ENCODE assay signal across 2 cellular contexts in the genomic region with DNA sequence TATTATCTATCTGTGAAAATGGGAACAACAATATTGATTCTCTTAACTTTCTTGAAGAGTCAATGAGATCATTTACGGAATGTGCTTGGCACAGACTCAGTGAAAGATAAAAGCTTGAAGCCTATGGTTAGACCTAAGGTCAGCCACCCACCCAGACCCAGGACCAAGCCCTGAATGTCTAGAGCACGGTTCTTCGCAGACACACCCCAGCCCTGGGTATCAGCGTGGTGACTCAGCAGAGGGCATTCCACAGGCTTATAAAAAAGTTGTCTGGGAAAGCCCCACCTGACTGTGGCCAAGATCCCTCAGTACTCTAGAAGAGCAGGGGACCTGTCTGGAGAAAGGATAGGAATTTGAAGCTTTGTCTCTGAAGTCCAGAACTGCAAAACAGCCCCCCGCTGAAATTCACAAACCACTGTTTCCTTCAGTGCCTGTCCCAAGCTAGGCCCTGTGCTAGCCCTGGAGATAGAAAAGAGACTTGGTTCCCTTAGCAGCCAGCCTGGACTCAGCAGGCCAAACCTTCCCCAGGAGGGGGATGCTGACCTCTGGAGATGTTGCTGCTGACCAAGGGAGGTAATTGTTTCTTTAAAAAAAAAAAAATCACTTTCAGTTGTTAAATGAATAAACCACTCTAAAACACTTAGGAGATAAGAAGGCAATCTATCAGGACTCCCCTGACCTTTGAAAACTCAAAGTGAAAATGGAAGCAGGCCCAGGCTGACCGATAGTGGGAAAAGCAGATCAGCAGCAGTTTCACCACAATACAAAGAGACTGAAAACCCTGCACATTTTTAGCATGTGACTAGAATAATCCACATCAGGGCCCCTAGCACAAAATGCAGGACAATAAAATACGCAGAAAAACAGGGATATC.
TF ChIP-seq lines count a peak whose summit lies in the region.

No MANE protein-coding gene starts in this region.

TF ChIP-seq in HEK293, 187 proteins besides CTCF, POLR2A, EP300 and RAD21 (continued from another document):
- 0 out of 2 replicates have a peak, but pooled peaks have one; percentile 16 for TF ChIP-seq SP7 (tag by site-specific recombination; IDR thresholded peaks at IDR 0.05)
- TF ChIP-seq, protein P1, sequence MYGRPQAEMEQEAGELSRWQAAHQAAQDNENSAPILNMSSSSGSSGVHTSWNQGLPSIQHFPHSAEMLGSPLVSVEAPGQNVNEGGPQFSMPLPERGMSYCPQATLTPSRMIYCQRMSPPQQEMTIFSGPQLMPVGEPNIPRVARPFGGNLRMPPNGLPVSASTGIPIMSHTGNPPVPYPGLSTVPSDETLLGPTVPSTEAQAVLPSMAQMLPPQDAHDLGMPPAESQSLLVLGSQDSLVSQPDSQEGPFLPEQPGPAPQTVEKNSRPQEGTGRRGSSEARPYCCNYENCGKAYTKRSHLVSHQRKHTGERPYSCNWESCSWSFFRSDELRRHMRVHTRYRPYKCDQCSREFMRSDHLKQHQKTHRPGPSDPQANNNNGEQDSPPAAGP (tag by site-specific recombination; IDR thresholded peaks at IDR 0.05) = 0 out of 2 replicates have a peak, but pooled peaks have one; percentile 22
TF ChIP-seq in HEK293: peak in this region for 4.

TF ChIP-seq in GM12878, 131 proteins besides CTCF, POLR2A, EP300 and RAD21 (continued from another document and continues in another):
- TF ChIP-seq FOS (IDR thresholded peaks at IDR 0.05; ENCODE audit: borderline replicate concordance, extremely low read depth, insufficient read length) = no peak
- TF ChIP-seq SMC3 (IDR thresholded peaks at IDR 0.05; ENCODE audit: borderline replicate concordance, low read length) = no peak
- TF ChIP-seq MXI1 (IDR thresholded peaks at IDR 0.05; ENCODE audit: low read depth, low read length) = peak; percentile 47
- TF ChIP-seq, protein P2, sequence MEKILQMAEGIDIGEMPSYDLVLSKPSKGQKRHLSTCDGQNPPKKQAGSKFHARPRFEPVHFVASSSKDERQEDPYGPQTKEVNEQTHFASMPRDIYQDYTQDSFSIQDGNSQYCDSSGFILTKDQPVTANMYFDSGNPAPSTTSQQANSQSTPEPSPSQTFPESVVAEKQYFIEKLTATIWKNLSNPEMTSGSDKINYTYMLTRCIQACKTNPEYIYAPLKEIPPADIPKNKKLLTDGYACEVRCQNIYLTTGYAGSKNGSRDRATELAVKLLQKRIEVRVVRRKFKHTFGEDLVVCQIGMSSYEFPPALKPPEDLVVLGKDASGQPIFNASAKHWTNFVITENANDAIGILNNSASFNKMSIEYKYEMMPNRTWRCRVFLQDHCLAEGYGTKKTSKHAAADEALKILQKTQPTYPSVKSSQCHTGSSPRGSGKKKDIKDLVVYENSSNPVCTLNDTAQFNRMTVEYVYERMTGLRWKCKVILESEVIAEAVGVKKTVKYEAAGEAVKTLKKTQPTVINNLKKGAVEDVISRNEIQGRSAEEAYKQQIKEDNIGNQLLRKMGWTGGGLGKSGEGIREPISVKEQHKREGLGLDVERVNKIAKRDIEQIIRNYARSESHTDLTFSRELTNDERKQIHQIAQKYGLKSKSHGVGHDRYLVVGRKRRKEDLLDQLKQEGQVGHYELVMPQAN (conservative IDR thresholded peaks at IDR 0.05) = peak; percentile 42; the same call in 1 of the 2 replicates
- TF ChIP-seq HDAC6 (IDR thresholded peaks at IDR 0.05; ENCODE audit: unreplicated experiment) = no peak
- TF ChIP-seq, protein P3, sequence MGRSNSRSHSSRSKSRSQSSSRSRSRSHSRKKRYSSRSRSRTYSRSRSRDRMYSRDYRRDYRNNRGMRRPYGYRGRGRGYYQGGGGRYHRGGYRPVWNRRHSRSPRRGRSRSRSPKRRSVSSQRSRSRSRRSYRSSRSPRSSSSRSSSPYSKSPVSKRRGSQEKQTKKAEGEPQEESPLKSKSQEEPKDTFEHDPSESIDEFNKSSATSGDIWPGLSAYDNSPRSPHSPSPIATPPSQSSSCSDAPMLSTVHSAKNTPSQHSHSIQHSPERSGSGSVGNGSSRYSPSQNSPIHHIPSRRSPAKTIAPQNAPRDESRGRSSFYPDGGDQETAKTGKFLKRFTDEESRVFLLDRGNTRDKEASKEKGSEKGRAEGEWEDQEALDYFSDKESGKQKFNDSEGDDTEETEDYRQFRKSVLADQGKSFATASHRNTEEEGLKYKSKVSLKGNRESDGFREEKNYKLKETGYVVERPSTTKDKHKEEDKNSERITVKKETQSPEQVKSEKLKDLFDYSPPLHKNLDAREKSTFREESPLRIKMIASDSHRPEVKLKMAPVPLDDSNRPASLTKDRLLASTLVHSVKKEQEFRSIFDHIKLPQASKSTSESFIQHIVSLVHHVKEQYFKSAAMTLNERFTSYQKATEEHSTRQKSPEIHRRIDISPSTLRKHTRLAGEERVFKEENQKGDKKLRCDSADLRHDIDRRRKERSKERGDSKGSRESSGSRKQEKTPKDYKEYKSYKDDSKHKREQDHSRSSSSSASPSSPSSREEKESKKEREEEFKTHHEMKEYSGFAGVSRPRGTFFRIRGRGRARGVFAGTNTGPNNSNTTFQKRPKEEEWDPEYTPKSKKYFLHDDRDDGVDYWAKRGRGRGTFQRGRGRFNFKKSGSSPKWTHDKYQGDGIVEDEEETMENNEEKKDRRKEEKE (IDR thresholded peaks at IDR 0.05) = no peak
- peak in 1 of 2 experiments; percentile 92; a peak in 2 of 4 replicates for TF ChIP-seq ETV6 (conservative IDR thresholded peaks at IDR 0.05 in 1 of 2, IDR thresholded peaks at IDR 0.05 in 1 of 2; ENCODE audit: borderline replicate concordance in 1 of 2, low read depth in 1 of 2)
- no peak for TF ChIP-seq ZNF274 (IDR thresholded peaks at IDR 0.05; ENCODE audit: insufficient read depth, insufficient read length)
- TF ChIP-seq DPF2 (IDR thresholded peaks at IDR 0.05) = peak; percentile 83
- no peak for TF ChIP-seq TARDBP (IDR thresholded peaks at IDR 0.05; ENCODE audit: borderline replicate concordance)
- TF ChIP-seq, protein P4, sequence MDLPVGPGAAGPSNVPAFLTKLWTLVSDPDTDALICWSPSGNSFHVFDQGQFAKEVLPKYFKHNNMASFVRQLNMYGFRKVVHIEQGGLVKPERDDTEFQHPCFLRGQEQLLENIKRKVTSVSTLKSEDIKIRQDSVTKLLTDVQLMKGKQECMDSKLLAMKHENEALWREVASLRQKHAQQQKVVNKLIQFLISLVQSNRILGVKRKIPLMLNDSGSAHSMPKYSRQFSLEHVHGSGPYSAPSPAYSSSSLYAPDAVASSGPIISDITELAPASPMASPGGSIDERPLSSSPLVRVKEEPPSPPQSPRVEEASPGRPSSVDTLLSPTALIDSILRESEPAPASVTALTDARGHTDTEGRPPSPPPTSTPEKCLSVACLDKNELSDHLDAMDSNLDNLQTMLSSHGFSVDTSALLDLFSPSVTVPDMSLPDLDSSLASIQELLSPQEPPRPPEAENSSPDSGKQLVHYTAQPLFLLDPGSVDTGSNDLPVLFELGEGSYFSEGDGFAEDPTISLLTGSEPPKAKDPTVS (IDR thresholded peaks at IDR 0.05; ENCODE audit: low read depth, low read length) = no peak
- no peak for TF ChIP-seq ZNF622 (IDR thresholded peaks at IDR 0.05)
- no peak for TF ChIP-seq NFYA (IDR thresholded peaks at IDR 0.05; ENCODE audit: borderline replicate concordance, low read depth, low read length)
- no peak for TF ChIP-seq STAT1 (conservative IDR thresholded peaks at IDR 0.05)
- TF ChIP-seq SPI1 (IDR thresholded peaks at IDR 0.05; ENCODE audit: borderline replicate concordance, insufficient read depth, low read depth, low read length) = no peak
- no peak for TF ChIP-seq ZSCAN29 (IDR thresholded peaks at IDR 0.05)
- TF ChIP-seq, protein P5, sequence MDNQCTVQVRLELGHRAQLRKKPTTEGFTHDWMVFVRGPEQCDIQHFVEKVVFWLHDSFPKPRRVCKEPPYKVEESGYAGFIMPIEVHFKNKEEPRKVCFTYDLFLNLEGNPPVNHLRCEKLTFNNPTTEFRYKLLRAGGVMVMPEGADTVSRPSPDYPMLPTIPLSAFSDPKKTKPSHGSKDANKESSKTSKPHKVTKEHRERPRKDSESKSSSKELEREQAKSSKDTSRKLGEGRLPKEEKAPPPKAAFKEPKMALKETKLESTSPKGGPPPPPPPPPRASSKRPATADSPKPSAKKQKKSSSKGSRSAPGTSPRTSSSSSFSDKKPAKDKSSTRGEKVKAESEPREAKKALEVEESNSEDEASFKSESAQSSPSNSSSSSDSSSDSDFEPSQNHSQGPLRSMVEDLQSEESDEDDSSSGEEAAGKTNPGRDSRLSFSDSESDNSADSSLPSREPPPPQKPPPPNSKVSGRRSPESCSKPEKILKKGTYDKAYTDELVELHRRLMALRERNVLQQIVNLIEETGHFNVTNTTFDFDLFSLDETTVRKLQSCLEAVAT (IDR thresholded peaks at IDR 0.05) = peak; percentile 87
- TF ChIP-seq MEF2A (IDR thresholded peaks at IDR 0.05; ENCODE audit: insufficient read depth, low read depth, low read length) = peak; percentile 87
- no peak for TF ChIP-seq RFX5 (IDR thresholded peaks at IDR 0.05; ENCODE audit: low read depth, low read length)
- TF ChIP-seq, protein P6, sequence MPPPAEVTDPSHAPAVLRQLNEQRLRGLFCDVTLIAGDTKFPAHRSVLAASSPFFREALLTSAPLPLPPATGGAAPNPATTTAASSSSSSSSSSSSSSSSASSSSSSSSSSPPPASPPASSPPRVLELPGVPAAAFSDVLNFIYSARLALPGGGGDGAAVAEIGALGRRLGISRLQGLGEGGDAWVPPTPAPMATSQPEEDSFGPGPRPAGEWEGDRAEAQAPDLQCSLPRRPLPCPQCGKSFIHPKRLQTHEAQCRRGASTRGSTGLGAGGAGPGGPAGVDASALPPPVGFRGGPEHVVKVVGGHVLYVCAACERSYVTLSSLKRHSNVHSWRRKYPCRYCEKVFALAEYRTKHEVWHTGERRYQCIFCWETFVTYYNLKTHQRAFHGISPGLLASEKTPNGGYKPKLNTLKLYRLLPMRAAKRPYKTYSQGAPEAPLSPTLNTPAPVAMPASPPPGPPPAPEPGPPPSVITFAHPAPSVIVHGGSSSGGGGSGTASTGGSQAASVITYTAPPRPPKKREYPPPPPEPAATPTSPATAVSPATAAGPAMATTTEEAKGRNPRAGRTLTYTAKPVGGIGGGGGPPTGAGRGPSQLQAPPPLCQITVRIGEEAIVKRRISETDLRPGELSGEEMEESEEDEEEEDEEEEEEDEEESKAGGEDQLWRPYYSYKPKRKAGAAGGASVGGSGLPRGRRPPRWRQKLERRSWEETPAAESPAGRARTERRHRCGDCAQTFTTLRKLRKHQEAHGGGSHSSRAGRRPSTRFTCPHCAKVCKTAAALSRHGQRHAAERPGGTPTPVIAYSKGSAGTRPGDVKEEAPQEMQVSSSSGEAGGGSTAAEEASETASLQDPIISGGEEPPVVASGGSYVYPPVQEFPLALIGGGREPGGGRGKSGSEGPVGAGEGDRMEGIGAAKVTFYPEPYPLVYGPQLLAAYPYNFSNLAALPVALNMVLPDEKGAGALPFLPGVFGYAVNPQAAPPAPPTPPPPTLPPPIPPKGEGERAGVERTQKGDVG (CRISPR knock-in tag; IDR thresholded peaks at IDR 0.05) = no peak
- peak; percentile 80; the same call in 1 of the 2 replicates for TF ChIP-seq CBFB (IDR thresholded peaks at IDR 0.05; ENCODE audit: low read depth)
- TF ChIP-seq KAT2A (conservative IDR thresholded peaks at IDR 0.05; ENCODE audit: control insufficient read depth, low read depth, low read length) = no peak
- TF ChIP-seq, protein P7, sequence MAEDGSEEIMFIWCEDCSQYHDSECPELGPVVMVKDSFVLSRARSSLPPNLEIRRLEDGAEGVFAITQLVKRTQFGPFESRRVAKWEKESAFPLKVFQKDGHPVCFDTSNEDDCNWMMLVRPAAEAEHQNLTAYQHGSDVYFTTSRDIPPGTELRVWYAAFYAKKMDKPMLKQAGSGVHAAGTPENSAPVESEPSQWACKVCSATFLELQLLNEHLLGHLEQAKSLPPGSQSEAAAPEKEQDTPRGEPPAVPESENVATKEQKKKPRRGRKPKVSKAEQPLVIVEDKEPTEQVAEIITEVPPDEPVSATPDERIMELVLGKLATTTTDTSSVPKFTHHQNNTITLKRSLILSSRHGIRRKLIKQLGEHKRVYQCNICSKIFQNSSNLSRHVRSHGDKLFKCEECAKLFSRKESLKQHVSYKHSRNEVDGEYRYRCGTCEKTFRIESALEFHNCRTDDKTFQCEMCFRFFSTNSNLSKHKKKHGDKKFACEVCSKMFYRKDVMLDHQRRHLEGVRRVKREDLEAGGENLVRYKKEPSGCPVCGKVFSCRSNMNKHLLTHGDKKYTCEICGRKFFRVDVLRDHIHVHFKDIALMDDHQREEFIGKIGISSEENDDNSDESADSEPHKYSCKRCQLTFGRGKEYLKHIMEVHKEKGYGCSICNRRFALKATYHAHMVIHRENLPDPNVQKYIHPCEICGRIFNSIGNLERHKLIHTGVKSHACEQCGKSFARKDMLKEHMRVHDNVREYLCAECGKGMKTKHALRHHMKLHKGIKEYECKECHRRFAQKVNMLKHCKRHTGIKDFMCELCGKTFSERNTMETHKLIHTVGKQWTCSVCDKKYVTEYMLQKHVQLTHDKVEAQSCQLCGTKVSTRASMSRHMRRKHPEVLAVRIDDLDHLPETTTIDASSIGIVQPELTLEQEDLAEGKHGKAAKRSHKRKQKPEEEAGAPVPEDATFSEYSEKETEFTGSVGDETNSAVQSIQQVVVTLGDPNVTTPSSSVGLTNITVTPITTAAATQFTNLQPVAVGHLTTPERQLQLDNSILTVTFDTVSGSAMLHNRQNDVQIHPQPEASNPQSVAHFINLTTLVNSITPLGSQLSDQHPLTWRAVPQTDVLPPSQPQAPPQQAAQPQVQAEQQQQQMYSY (CRISPR knock-in tag; IDR thresholded peaks at IDR 0.05) = no peak
- TF ChIP-seq BACH1 (IDR thresholded peaks at IDR 0.05; ENCODE audit: borderline replicate concordance) = peak; percentile 51; the same call in 1 of the 2 replicates
- TF ChIP-seq HDGF (IDR thresholded peaks at IDR 0.05) = no peak
- TF ChIP-seq BMI1 (IDR thresholded peaks at IDR 0.05; ENCODE audit: borderline replicate concordance) = peak; percentile 51; the same call in 1 of the 2 replicates
- TF ChIP-seq, protein P8, sequence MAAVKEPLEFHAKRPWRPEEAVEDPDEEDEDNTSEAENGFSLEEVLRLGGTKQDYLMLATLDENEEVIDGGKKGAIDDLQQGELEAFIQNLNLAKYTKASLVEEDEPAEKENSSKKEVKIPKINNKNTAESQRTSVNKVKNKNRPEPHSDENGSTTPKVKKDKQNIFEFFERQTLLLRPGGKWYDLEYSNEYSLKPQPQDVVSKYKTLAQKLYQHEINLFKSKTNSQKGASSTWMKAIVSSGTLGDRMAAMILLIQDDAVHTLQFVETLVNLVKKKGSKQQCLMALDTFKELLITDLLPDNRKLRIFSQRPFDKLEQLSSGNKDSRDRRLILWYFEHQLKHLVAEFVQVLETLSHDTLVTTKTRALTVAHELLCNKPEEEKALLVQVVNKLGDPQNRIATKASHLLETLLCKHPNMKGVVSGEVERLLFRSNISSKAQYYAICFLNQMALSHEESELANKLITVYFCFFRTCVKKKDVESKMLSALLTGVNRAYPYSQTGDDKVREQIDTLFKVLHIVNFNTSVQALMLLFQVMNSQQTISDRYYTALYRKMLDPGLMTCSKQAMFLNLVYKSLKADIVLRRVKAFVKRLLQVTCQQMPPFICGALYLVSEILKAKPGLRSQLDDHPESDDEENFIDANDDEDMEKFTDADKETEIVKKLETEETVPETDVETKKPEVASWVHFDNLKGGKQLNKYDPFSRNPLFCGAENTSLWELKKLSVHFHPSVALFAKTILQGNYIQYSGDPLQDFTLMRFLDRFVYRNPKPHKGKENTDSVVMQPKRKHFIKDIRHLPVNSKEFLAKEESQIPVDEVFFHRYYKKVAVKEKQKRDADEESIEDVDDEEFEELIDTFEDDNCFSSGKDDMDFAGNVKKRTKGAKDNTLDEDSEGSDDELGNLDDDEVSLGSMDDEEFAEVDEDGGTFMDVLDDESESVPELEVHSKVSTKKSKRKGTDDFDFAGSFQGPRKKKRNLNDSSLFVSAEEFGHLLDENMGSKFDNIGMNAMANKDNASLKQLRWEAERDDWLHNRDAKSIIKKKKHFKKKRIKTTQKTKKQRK (IDR thresholded peaks at IDR 0.05; ENCODE audit: low read depth, low read length) = no peak
- TF ChIP-seq CHD4 (IDR thresholded peaks at IDR 0.05) = no peak
- TF ChIP-seq YY1 (IDR thresholded peaks at IDR 0.05; ENCODE audit: low read depth, low read length) = peak; percentile 31; the same call in 1 of the 2 replicates
- TF ChIP-seq WRNIP1 (IDR thresholded peaks at IDR 0.05; ENCODE audit: borderline replicate concordance, low read depth, low read length) = no peak
- peak; percentile 77; the same call in 1 of the 2 replicates for TF ChIP-seq CREM (IDR thresholded peaks at IDR 0.05; ENCODE audit: low read depth)
- TF ChIP-seq IRF4 (IDR thresholded peaks at IDR 0.05; ENCODE audit: low read depth, low read length) = peak; percentile 97
